In the genomic region with DNA sequence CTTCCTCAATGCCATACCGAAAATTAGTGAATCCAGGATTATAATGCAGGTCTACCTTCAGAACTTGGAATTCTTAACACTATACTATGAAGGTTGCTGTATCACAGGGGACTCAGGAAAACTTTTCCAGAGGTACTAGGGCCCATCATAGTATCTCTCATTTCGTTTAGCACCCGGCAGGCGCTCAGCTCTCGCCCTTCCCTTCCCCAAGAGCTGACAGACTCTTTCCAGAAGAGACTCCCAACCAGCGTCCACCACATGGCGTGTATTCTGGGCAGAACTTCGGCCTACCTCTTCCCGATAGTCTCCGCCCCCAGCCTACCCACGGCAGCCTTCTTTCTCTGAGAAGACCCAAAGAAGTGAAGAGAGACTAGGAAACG, we compare ENCODE assay signal across 8 cellular contexts. TPM values are rescaled to one million over a fixed set of nuclear protein-coding genes. Genes with fewer than 3 reads are reported as not detected.
DNase-seq lines count a peak whose midpoint lies in the region; ATAC-seq and TF ChIP-seq lines count a peak whose summit lies in the region.

No MANE protein-coding gene starts in this region.

- no peaks in the 10 kb centered on the region for H3K27me3 ChIP-seq in layer of hippocampus (ENCODE audit: control insufficient read depth, insufficient read depth, low read length)

- peak overlapping the region; percentile 99 for H3K27ac ChIP-seq in layer of hippocampus (ENCODE audit: low read depth, low read length)
- peak overlapping the region; percentile 94 for H3K27ac ChIP-seq in temporal lobe (ENCODE audit: low read depth, low read length)

- peak overlapping the region; percentile 79 for H3K4me3 ChIP-seq in astrocyte of the spinal cord (ENCODE audit: low read depth, low read length)

- peak; percentile 6 for ATAC-seq in GM18517 (IDR thresholded peaks at IDR 0.05; ENCODE audit: unreplicated experiment)
- ATAC-seq in HG03135 (IDR thresholded peaks at IDR 0.05; ENCODE audit: unreplicated experiment), result peak; percentile 13
- ATAC-seq in HG03469 (IDR thresholded peaks at IDR 0.05; ENCODE audit: unreplicated experiment), result no peak

- no peak for TF ChIP-seq CTCF in astrocyte of the spinal cord (IDR thresholded peaks at IDR 0.05; ENCODE audit: low read depth, low read length)

- DNase-seq in astrocyte of the spinal cord (ENCODE audit: low read depth, low spot score), result no peak
- no peak for DNase-seq in activated CD4-positive, alpha-beta T cell treated with anti-CD3 and anti-CD28 coated beads, Interleukin-2, amount 50 U/mL, for 1 hour
- no peak for DNase-seq in stimulated activated naive CD4-positive, alpha-beta T cell treated with Interleukin-2 at 50 U/mL for 16 hours (lab: John Stamatoyannopoulos, UW)

- in situ Hi-C loops in astrocyte of the spinal cord (cut with HindIII; ENCODE audit: low sequenced_read_pairs), result no loop called here

RNA-seq across cellular contexts. Expression of gene NOL8, which starts 0.3 kb away (rescaled TPM):
- total RNA-seq in temporal lobe, result 20.2 TPM

RNA-seq across cellular contexts. Expression of gene CENPP, which starts 0.9 kb away (rescaled TPM):
- 4.7 TPM for total RNA-seq in temporal lobe

RNA-seq across cellular contexts. Expression of gene IARS1, which starts 31.4 kb away (rescaled TPM):
- 120 TPM for total RNA-seq in temporal lobe
